Comparison of ENCODE assay signal across 22 cellular contexts in the genomic region with DNA sequence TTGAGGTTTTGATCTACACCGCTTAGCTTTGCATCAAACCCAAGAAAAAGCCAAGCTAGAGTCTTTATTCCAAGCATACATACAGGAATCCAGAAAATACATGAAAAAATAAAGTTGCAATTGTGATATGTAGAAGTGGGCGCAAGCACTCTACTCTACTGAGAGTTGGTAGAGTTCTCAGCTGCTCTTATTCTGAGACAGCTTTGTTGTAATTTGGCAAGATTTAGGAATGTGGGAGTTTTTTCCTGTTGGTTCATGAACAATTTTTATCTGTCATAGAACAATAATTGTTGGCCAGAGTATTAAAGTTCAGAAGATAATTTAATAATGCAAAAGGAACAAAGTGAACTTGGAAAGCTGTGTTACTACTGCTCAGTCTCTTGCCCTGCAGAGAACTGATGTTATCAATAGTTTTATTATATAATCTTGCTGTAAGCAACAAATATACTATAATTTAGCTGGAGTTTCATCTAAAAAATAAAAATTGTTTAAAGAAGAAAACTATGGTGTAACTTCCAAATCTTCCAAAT.
"Had no signal": no experiment of that assay in that cellular context is flagged by ENCODE, and none has a peak within 500 bp of the region (broad histone marks: within the 10 kb centered on the region; RNA-seq: fewer than 3 reads in every experiment).

No MANE protein-coding gene starts in this region.

- H3K36me3 ChIP-seq: breast epithelium had no signal

- DNase-seq: activated CD4-positive, alpha-beta memory T cell treated with anti-CD3 and anti-CD28 coated beads for 36 hours; activated CD4-positive, alpha-beta T cell treated with anti-CD3 and anti-CD28 coated beads, Interleukin-2, amount 10 ng/mL, durations not matched to agents 7 days and 5 days; activated CD4-positive, CD25-positive, alpha-beta regulatory T cell; activated CD8-positive, alpha-beta memory T cell treated with anti-CD3 and anti-CD28 coated beads for 24 hours; activated gamma-delta T cell; activated naive CD4-positive, alpha-beta T cell treated with anti-CD3 and anti-CD28 coated beads for 36 hours; activated T-cell treated with anti-CD3 and anti-CD28 coated beads, Interleukin-2, amount 50 U/mL, for 48 hours; anterior cingulate cortex; NCI-H1092; NCI-H1417; NCI-H1930; NCI-H2107; NCI-H2171 treated with DMSO at 0.1 percent for 48 hours; NCI-H345; NCI-H510A treated with DMSO at 0.1 percent for 48 hours; PC-3; SIG-M5; T-helper 17 cell; T-helper 9 cell had no signal

- H3K4me3 ChIP-seq: breast epithelium had no signal

- ATAC-seq: activated T-helper 17 cell treated with anti-CD3 and anti-CD28 coated beads, Interleukin-2, amount 50 U/mL, for 72 hours; PC-3; T-helper 17 cell had no signal

- H3K4me1 ChIP-seq: breast epithelium had no signal

- H3K27me3 ChIP-seq: breast epithelium had no signal

- H3K9ac ChIP-seq: KMS-11 had no signal
